In the genomic region with DNA sequence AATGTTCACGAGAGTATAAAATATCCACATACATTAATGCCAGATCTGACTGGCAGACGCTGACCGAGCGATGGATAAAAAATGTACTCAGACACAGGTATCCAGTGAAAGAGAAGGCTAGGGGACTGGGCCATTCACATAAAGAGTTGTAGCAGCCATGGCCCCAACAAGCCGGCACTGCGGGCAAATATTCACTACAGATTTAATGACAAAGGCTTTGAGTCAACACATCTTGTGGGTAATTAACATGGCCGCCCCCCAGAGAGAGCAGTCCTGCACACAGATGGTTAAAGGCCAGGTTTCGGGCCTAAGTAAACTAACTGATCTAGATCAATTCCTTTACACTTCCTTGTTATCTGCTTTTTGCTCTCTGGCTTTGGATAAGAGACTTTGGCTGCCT, we compare ENCODE assay signal across 5 cellular contexts. TPM values are rescaled to one million over a fixed set of nuclear protein-coding genes. Genes with fewer than 3 reads are reported as not detected.
"Had no signal": no experiment of that assay in that cellular context is flagged by ENCODE, and none has a peak within 500 bp of the region (broad histone marks: within the 10 kb centered on the region; RNA-seq: fewer than 3 reads in every experiment).

No MANE protein-coding gene starts in this region.

RNA-seq across cellular contexts. Expression of a gene that starts 36.3 kb away (rescaled TPM):
- total RNA-seq: HepG2, HT-29, IMR-90, K562 had no signal
- polyA plus RNA-seq: HepG2, IgD-negative memory B cell, IMR-90 had no signal
